ENCODE assay signal across 22 cellular contexts in the genomic region with DNA sequence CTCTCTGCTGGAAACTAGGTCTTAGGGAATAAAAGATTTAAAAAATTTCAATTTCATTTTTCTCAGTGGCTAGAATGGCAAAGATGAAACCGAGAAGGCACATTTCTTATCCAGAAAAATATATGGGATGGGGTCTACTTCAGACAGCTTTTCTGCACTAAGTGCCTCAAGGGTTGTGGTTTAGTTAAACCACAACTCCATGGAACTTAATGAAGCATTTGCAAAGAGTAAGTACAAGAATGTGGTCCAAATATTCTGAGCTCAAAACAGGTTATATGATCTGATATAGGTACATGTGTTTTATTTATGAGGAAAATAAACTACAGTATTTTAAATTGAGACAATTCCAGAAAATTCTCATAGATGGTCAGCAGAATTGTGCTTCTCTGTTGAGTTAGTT.
"Had no signal": no experiment of that assay in that cellular context is flagged by ENCODE, and none has a peak within 500 bp of the region (broad histone marks: within the 10 kb centered on the region; RNA-seq: fewer than 3 reads in every experiment).

No MANE protein-coding gene starts in this region.

- H3K4me3 Mint-ChIP-seq: activated CD4-positive, alpha-beta memory T cell treated with anti-CD3 and anti-CD28 coated beads, Interleukin-2, amount 10 ng/mL, durations not matched to agents 7 days and 5 days; activated CD8-positive, alpha-beta memory T cell treated with anti-CD3 and anti-CD28 coated beads, Interleukin-2, amount 10 ng/mL, durations not matched to agents 7 days and 5 days; activated naive CD8-positive, alpha-beta T cell treated with anti-CD3 and anti-CD28 coated beads for 36 hours; central memory CD8-positive, alpha-beta T cell; memory B cell; naive thymus-derived CD4-positive, alpha-beta T cell had no signal

- H3K27me3 Mint-ChIP-seq: activated CD4-positive, alpha-beta memory T cell treated with anti-CD3 and anti-CD28 coated beads, Interleukin-2, amount 10 ng/mL, durations not matched to agents 7 days and 5 days; activated CD8-positive, alpha-beta memory T cell treated with anti-CD3 and anti-CD28 coated beads, Interleukin-2, amount 10 ng/mL, durations not matched to agents 7 days and 5 days; activated naive CD8-positive, alpha-beta T cell treated with anti-CD3 and anti-CD28 coated beads for 36 hours; central memory CD8-positive, alpha-beta T cell; memory B cell; naive thymus-derived CD4-positive, alpha-beta T cell had no signal

- H3K4me3 ChIP-seq: coronary artery, gastrocnemius medialis, heart left ventricle, pancreas, thyroid gland had no signal

- H3K36me3 Mint-ChIP-seq: activated CD8-positive, alpha-beta memory T cell treated with anti-CD3 and anti-CD28 coated beads, Interleukin-2, amount 10 ng/mL, durations not matched to agents 7 days and 5 days; activated naive CD8-positive, alpha-beta T cell treated with anti-CD3 and anti-CD28 coated beads for 36 hours had no signal

- DNase-seq: activated CD4-positive, alpha-beta memory T cell treated with anti-CD3 and anti-CD28 coated beads, Interleukin-2, amount 10 ng/mL, durations not matched to agents 7 days and 5 days; activated CD4-positive, alpha-beta T cell treated with anti-CD3 and anti-CD28 coated beads for 48 hours; activated CD4-positive, CD25-positive, alpha-beta regulatory T cell; activated CD8-positive, alpha-beta memory T cell treated with anti-CD3 and anti-CD28 coated beads, Interleukin-2, amount 10 ng/mL, durations not matched to agents 7 days and 5 days; activated naive CD4-positive, alpha-beta T cell; activated naive CD8-positive, alpha-beta T cell treated with anti-CD3 and anti-CD28 coated beads for 36 hours; amniotic stem cell; brain microvascular endothelial cell; gastrocnemius medialis; heart left ventricle; kidney glomerular epithelial cell; left ventricle myocardium superior; naive thymus-derived CD4-positive, alpha-beta T cell; pancreas; stimulated activated CD8-positive, alpha-beta memory T cell treated with anti-CD3 and anti-CD28 coated beads, Interleukin-4, amount 100 ng/mL, for 48 hours; stimulated activated naive CD4-positive, alpha-beta T cell treated with Interleukin-2 at 50 U/mL for 16 hours; T1000; thyroid gland had no signal

- H3K9me3 Mint-ChIP-seq: activated CD4-positive, alpha-beta memory T cell treated with anti-CD3 and anti-CD28 coated beads, Interleukin-2, amount 10 ng/mL, durations not matched to agents 7 days and 5 days; activated naive CD8-positive, alpha-beta T cell treated with anti-CD3 and anti-CD28 coated beads for 36 hours; central memory CD8-positive, alpha-beta T cell; memory B cell; naive thymus-derived CD4-positive, alpha-beta T cell had no signal

- ATAC-seq: activated CD8-positive, alpha-beta memory T cell treated with anti-CD3 and anti-CD28 coated beads, Interleukin-2, amount 10 ng/mL, durations not matched to agents 7 days and 5 days; gastrocnemius medialis; heart left ventricle; left ventricle myocardium superior; naive thymus-derived CD4-positive, alpha-beta T cell; pancreas had no signal

- H3K4me1 Mint-ChIP-seq: activated naive CD8-positive, alpha-beta T cell treated with anti-CD3 and anti-CD28 coated beads for 36 hours; central memory CD8-positive, alpha-beta T cell; naive thymus-derived CD4-positive, alpha-beta T cell had no signal

- H3K9me3 ChIP-seq: gastrocnemius medialis, heart left ventricle, neutrophil, pancreas, thyroid gland had no signal

- H3K36me3 ChIP-seq: brain microvascular endothelial cell, gastrocnemius medialis, neutrophil, pancreas, thyroid gland had no signal

- H3K27me3 ChIP-seq: brain microvascular endothelial cell, gastrocnemius medialis, heart left ventricle, neutrophil, pancreas, thyroid gland had no signal

- H3K27ac ChIP-seq: brain microvascular endothelial cell, coronary artery, gastrocnemius medialis, heart left ventricle, neutrophil, thyroid gland had no signal

- H3K27ac Mint-ChIP-seq: activated CD4-positive, alpha-beta memory T cell treated with anti-CD3 and anti-CD28 coated beads, Interleukin-2, amount 10 ng/mL, durations not matched to agents 7 days and 5 days; activated CD8-positive, alpha-beta memory T cell treated with anti-CD3 and anti-CD28 coated beads, Interleukin-2, amount 10 ng/mL, durations not matched to agents 7 days and 5 days; activated naive CD8-positive, alpha-beta T cell treated with anti-CD3 and anti-CD28 coated beads for 36 hours; memory B cell; naive thymus-derived CD4-positive, alpha-beta T cell had no signal
